25 cellular contexts compared by ENCODE assay signal in the genomic region with DNA sequence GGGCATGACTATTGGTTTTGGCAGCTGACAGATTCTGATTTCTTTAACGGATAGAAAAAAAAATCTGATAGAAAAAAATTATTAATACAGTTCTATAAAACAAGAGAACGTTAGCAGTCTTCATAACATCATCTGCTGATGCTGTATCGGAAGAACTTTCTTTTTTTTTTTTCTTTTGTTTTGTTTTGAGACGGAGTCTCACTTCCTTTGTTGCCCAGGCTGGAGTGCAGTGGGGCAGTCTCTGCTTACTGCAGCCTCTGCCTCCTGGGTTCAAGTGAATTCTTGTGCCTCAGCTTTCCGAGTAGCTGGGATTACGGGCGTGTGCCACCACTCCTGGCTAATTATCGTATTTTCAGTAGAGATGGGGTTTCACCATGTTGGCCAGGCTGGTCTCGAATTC.
"Had no signal": no experiment of that assay in that cellular context is flagged by ENCODE, and none has a peak within 500 bp of the region (broad histone marks: within the 10 kb centered on the region; RNA-seq: fewer than 3 reads in every experiment).

No MANE protein-coding gene starts in this region.

- H2AFZ ChIP-seq: hepatocyte, neural progenitor cell, parathyroid adenoma had no signal

- H3K4me1 ChIP-seq: colonic mucosa, esophagus squamous epithelium, neural progenitor cell, parathyroid adenoma, right lobe of liver, tibial nerve, upper lobe of left lung had no signal

- H3K9ac ChIP-seq: neural progenitor cell, parathyroid adenoma had no signal

- H3K9me3 Mint-ChIP-seq: neural progenitor cell had no signal

- H3K36me3 Mint-ChIP-seq: mesothelial cell of epicardium; naive thymus-derived CD4-positive, alpha-beta T cell; neural progenitor cell; stimulated activated naive B cell treated with anti-CD40 and anti-IgM and Interleukin-4, amounts not matched to agents 10 μg/mL and 1 μg/mL and 100 μg/mL, for 72 hours had no signal

- H3K4me3 Mint-ChIP-seq: mesothelial cell of epicardium; naive thymus-derived CD4-positive, alpha-beta T cell; nephron; neural progenitor cell; stimulated activated naive B cell treated with anti-CD40 and anti-IgM and Interleukin-4, amounts not matched to agents 10 μg/mL and 1 μg/mL and 100 μg/mL, for 72 hours; stimulated activated naive CD8-positive, alpha-beta T cell treated with anti-CD3 and anti-CD28 coated beads, Interleukin-15, Interleukin-2, amounts not matched to agents 100 ng/mL and 50 ng/mL, for 24 hours had no signal

- ATAC-seq: left lobe of liver; naive thymus-derived CD4-positive, alpha-beta T cell; right lobe of liver; stimulated activated naive B cell treated with anti-CD40 and anti-IgM and Interleukin-4, amounts not matched to agents 10 μg/mL and 1 μg/mL and 100 μg/mL, for 72 hours had no signal

- H3K4me1 Mint-ChIP-seq: naive thymus-derived CD4-positive, alpha-beta T cell; nephron; neural progenitor cell; stimulated activated naive B cell treated with anti-CD40 and anti-IgM and Interleukin-4, amounts not matched to agents 10 μg/mL and 1 μg/mL and 100 μg/mL, for 72 hours had no signal

- H3K79me2 ChIP-seq: hepatocyte, parathyroid adenoma had no signal

- H3K27me3 ChIP-seq: colonic mucosa, esophagus squamous epithelium, neural progenitor cell, right lobe of liver, tibial nerve, upper lobe of left lung had no signal

- H3K27ac Mint-ChIP-seq: mesothelial cell of epicardium; naive thymus-derived CD4-positive, alpha-beta T cell; nephron; neural progenitor cell; progenitor cell of endocrine pancreas; stimulated activated naive B cell treated with anti-CD40 and anti-IgM and Interleukin-4, amounts not matched to agents 10 μg/mL and 1 μg/mL and 100 μg/mL, for 72 hours; stimulated activated naive CD8-positive, alpha-beta T cell treated with anti-CD3 and anti-CD28 coated beads, Interleukin-15, Interleukin-2, amounts not matched to agents 100 ng/mL and 50 ng/mL, for 24 hours had no signal

- H3K9me3 ChIP-seq: colonic mucosa, esophagus squamous epithelium, right lobe of liver, thoracic aorta, upper lobe of left lung had no signal

- H3K27ac ChIP-seq: colonic mucosa, esophagus squamous epithelium, hepatocyte, neural progenitor cell, parathyroid adenoma, right lobe of liver, thoracic aorta, tibial nerve, upper lobe of left lung had no signal

- H3K4me3 ChIP-seq: colonic mucosa, esophagus squamous epithelium, hepatocyte, neural progenitor cell, right lobe of liver, thoracic aorta, tibial nerve, upper lobe of left lung had no signal

- H3K36me3 ChIP-seq: colonic mucosa, esophagus squamous epithelium, neural progenitor cell, right lobe of liver, thoracic aorta, tibial nerve, upper lobe of left lung had no signal

- H3K4me2 ChIP-seq: hepatocyte, neural progenitor cell had no signal

- DNase-seq: colonic mucosa; dermis blood vessel endothelial cell; effector memory CD4-positive, alpha-beta T cell; erythroblast; esophagus squamous epithelium; head of caudate nucleus; kidney; mesenchymal stem cell; naive thymus-derived CD4-positive, alpha-beta T cell; right lobe of liver; small intestine; stimulated activated CD4-positive, alpha-beta T cell treated with anti-CD3 and anti-CD28 coated beads, Interleukin-15, amount 100 ng/mL, for 24 hours; stimulated activated CD4-positive, alpha-beta T cell treated with anti-CD3 and anti-CD28 coated beads, Interleukin-2, amount 100 ng/mL, for 48 hours; stimulated activated naive B cell treated with anti-CD40 and anti-IgM and Interleukin-4, amounts not matched to agents 10 μg/mL and 1 μg/mL and 100 μg/mL, for 72 hours; upper lobe of left lung had no signal

- H3K27me3 Mint-ChIP-seq: progenitor cell of endocrine pancreas; stimulated activated naive B cell treated with anti-CD40 and anti-IgM and Interleukin-4, amounts not matched to agents 10 μg/mL and 1 μg/mL and 100 μg/mL, for 72 hours; stimulated activated naive CD8-positive, alpha-beta T cell treated with anti-CD3 and anti-CD28 coated beads, Interleukin-15, Interleukin-2, amounts not matched to agents 100 ng/mL and 50 ng/mL, for 24 hours had no signal
